Comparison of ENCODE assay signal across 3 cellular contexts in genomic region chr11:27541790-27542189, GRCh38.
TF ChIP-seq lines count a peak whose summit lies in the region.

No MANE protein-coding gene starts in this region.

TF ChIP-seq in IMR-90, 13 proteins besides CTCF, POLR2A, EP300 and RAD21:
- no peak for TF ChIP-seq SMC3 (IDR thresholded peaks at IDR 0.05; ENCODE audit: low read depth, low read length)
- no peak for TF ChIP-seq RFX5 (IDR thresholded peaks at IDR 0.05; ENCODE audit: low read depth, low read length)
- peak; percentile 89 for TF ChIP-seq CEBPB (IDR thresholded peaks at IDR 0.05; ENCODE audit: low read depth, low read length)

TF ChIP-seq in Ishikawa, 13 proteins besides CTCF, POLR2A, EP300 and RAD21:
- TF ChIP-seq CEBPB (IDR thresholded peaks at IDR 0.05) = 0 out of 2 replicates have a peak, but pooled peaks have one; percentile 27
- no peak for TF ChIP-seq REST (IDR thresholded peaks at IDR 0.05; ENCODE audit: low read depth)

TF ChIP-seq in H1, 55 proteins besides CTCF, POLR2A, EP300 and RAD21:
- peak; percentile 65; the same call in 1 of the 2 replicates for TF ChIP-seq CEBPB (IDR thresholded peaks at IDR 0.05; ENCODE audit: low read depth, low read length)
- no peak for TF ChIP-seq KDM5A (IDR thresholded peaks at IDR 0.05; ENCODE audit: low read length)
